In the genomic region with DNA sequence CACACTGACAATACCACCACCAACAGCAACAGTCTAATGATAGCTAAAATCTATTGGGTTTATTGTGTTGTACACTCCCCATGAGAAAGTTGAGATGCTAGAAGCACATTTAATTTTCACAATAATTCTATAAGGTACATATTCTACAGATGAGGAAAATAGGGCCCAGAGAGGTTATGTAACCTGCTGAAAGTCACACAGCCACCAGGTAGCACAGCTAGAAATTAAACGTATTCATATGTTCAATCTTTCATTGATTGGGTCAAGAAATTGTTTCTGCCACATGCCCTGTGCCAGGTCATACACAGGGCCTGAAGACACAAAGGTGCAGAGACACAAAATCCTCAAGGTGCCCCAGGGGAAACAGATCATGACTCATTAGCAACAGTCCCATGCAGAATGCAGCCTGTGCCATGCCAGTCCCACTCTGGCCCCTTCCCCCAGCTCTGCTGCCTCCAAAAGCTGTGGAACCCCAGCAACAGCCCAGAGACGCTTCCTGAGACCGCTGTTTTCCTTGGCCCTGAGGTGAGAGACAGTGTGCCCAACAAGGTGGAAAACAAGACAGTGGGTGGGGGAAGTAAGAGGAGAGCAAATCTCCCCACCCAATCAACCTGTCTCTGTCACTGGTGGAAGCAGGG, we compare ENCODE assay signal across 22 cellular contexts. TPM values are rescaled to one million over a fixed set of nuclear protein-coding genes. Genes with fewer than 3 reads are reported as not detected.
DNase-seq lines count a peak whose midpoint lies in the region; ATAC-seq, FAIRE-seq and TF ChIP-seq lines count a peak whose summit lies in the region.
"Had no signal": no experiment of that assay in that cellular context is flagged by ENCODE, and none has a peak within 500 bp of the region (broad histone marks: within the 10 kb centered on the region; RNA-seq: fewer than 3 reads in every experiment).

No MANE protein-coding gene starts in this region.

- no peak overlapping the region for H2AFZ ChIP-seq in HepG2 (ENCODE audit: low read length)

- no peak overlapping the region for H3K4me3 Mint-ChIP-seq in activated T-helper 2 cell treated with anti-CD3 and anti-CD28 coated beads, Interferon-gamma antibody, Interleukin-2, Interleukin-4, amounts not matched to agents 10 μg/mL and 5 μg/mL and 100 μg/mL, durations not matched to agents 14 hours and 24 hours and 36 hours (ENCODE audit: low read depth)
- H3K4me3 Mint-ChIP-seq in endodermal cell: no peak overlapping the region
- no peak overlapping the region for H3K4me3 Mint-ChIP-seq in stimulated activated effector memory CD8-positive, alpha-beta T cell treated with anti-CD3 and anti-CD28 coated beads, Interleukin-12 subunit alpha, Interleukin-12 subunit beta, amount 100 ng/mL, for 72 hours
- no peak overlapping the region for H3K4me3 Mint-ChIP-seq in activated T-cell treated with anti-CD3 and anti-CD28 coated beads, Interleukin-2, amount 50 U/mL, for 4 hours
- H3K4me3 Mint-ChIP-seq: activated T-cell treated with anti-CD3 and anti-CD28 coated beads, Interleukin-2, amount 50 U/mL, for 24 hours; CD14-positive monocyte had no signal

- peaks cover 15% of the 10 kb centered on the region for H3K4me1 ChIP-seq in endodermal cell (ENCODE audit: control insufficient read depth, insufficient read depth, low read length)
- H3K4me1 ChIP-seq in HepG2 (ENCODE audit: insufficient read depth, low read length): peaks cover 31% of the 10 kb centered on the region
- H3K4me1 ChIP-seq: spleen had no signal

- H3K4me3 ChIP-seq in endodermal cell (ENCODE audit: low read length) (no peak overlapping the region), HepG2 (replicated peaks in 1 of 3; ENCODE audit: insufficient read depth in 1 of 3, low read depth in 2 of 3, low read length in 3 of 3) (peak overlapping the region in 2 of 3 experiments; percentile 38 to 62; a peak in 4 of 6 replicates)
- H3K4me3 ChIP-seq: dorsolateral prefrontal cortex, gastrocnemius medialis, spleen had no signal

- POLR2A ChIA-PET in HepG2 (lab: Yijun Ruan, JAX): interaction anchor here (1.0 to 1.1 kb wide), 2 partner anchors 19 to 35 kb away, joined by 3 read pairs; a partner anchor contains a TSS

- no peak overlapping the region for H3K27ac ChIP-seq in endodermal cell (ENCODE audit: low read depth, low read length)
- H3K27ac ChIP-seq in HepG2 (ENCODE audit: extremely low read length, insufficient read depth, low read length): no peak overlapping the region
- H3K27ac ChIP-seq: gastrocnemius medialis, spleen had no signal

- no peak overlapping the region for H3K9ac ChIP-seq in endodermal cell (ENCODE audit: extremely low read depth, low read length, poor library complexity, severe bottlenecking)
- H3K9ac ChIP-seq in HepG2 (ENCODE audit: insufficient read depth, low read depth, low read length): peak overlapping the region; percentile 33; the same call in 1 of the 2 replicates

- H3K79me2 ChIP-seq in HepG2 (ENCODE audit: insufficient read depth, low read length): no peaks in the 10 kb centered on the region

- no peaks in the 10 kb centered on the region for H3K36me3 Mint-ChIP-seq in activated T-helper 2 cell treated with anti-CD3 and anti-CD28 coated beads, Interferon-gamma antibody, Interleukin-2, Interleukin-4, amounts not matched to agents 10 μg/mL and 5 μg/mL and 100 μg/mL, durations not matched to agents 14 hours and 24 hours and 36 hours (ENCODE audit: low read depth)
- no peaks in the 10 kb centered on the region for H3K36me3 Mint-ChIP-seq in endodermal cell (ENCODE audit: low read depth)
- H3K36me3 Mint-ChIP-seq in stimulated activated effector memory CD8-positive, alpha-beta T cell treated with anti-CD3 and anti-CD28 coated beads, Interleukin-12 subunit alpha, Interleukin-12 subunit beta, amount 100 ng/mL, for 72 hours: no peaks in the 10 kb centered on the region
- H3K36me3 Mint-ChIP-seq in activated T-cell treated with anti-CD3 and anti-CD28 coated beads, Interleukin-2, amount 50 U/mL, for 4 hours (ENCODE audit: insufficient read depth): peaks cover 3% of the 10 kb centered on the region
- H3K36me3 Mint-ChIP-seq: CD14-positive monocyte had no signal

- CTCF ChIA-PET in HepG2 (lab: Yijun Ruan, JAX; ENCODE audit: low intra/inter-chr PET ratio, low total read pairs): interaction anchor here (1.5 kb wide), 1 partner anchor 28 kb away, joined by 9 read pairs; no protein-coding TSS in a partner anchor

- H4K20me1 ChIP-seq in HepG2 (ENCODE audit: insufficient read depth, low read length): no peaks in the 10 kb centered on the region

- no peak for TF ChIP-seq POLR2A in HepG2 (IDR thresholded peaks at IDR 0.05; ENCODE audit: insufficient read depth in 1 of 2, low read depth in 2 of 2, low read length in 2 of 2)

- no peaks in the 10 kb centered on the region for H3K36me3 ChIP-seq in endodermal cell (ENCODE audit: control insufficient read depth, insufficient read depth, low read length)
- H3K36me3 ChIP-seq in HepG2 (replicated peaks in 1 of 2; ENCODE audit: control insufficient read depth in 1 of 2, insufficient read depth in 2 of 2, low read length in 2 of 2): no peaks in the 10 kb centered on the region
- H3K36me3 ChIP-seq: gastrocnemius medialis, spleen had no signal

- FAIRE-seq in HepG2 (lab: Jason Lieb, UNC): no peak
- FAIRE-seq: GM12892, kidney had no signal

- ATAC-seq in HepG2: no peak
- ATAC-seq in stimulated activated effector memory CD8-positive, alpha-beta T cell treated with anti-CD3 and anti-CD28 coated beads, Interleukin-12 subunit alpha, Interleukin-12 subunit beta, amount 100 ng/mL, for 72 hours: peak; percentile 8
- ATAC-seq in activated T-cell treated with anti-CD3 and anti-CD28 coated beads, Interleukin-2, amount 50 U/mL, for 4 hours: no peak
- ATAC-seq in GM19324 (IDR thresholded peaks at IDR 0.05; ENCODE audit: low FRiP score, unreplicated experiment): no peak
- ATAC-seq: activated CD4-positive, CD25-positive, alpha-beta regulatory T cell treated with anti-CD3 and anti-CD28 coated beads, Interleukin-2, amount 50 U/mL, for 24 hours; gastrocnemius medialis had no signal

- peak overlapping the region; percentile 85 for H3K4me2 ChIP-seq in HepG2 (ENCODE audit: low read depth, low read length)

- peak; percentile 3 for DNase-seq in activated T-helper 2 cell treated with anti-CD3 and anti-CD28 coated beads, Interferon-gamma antibody, Interleukin-2, Interleukin-4, amounts not matched to agents 10 μg/mL and 5 μg/mL and 100 μg/mL, durations not matched to agents 14 hours and 24 hours and 36 hours (ENCODE audit: low spot score)
- peak; percentile 42 for DNase-seq in endodermal cell
- no peak for DNase-seq in HepG2 (ENCODE audit: low spot score)
- DNase-seq in stimulated activated effector memory CD8-positive, alpha-beta T cell treated with anti-CD3 and anti-CD28 coated beads, Interleukin-12 subunit alpha, Interleukin-12 subunit beta, amount 100 ng/mL, for 72 hours (ENCODE audit: low spot score in 2 of 2): peak in 1 of 2 donors; percentile 26
- DNase-seq in activated T-cell treated with anti-CD3 and anti-CD28 coated beads, Interleukin-2, amount 50 U/mL, for 4 hours: no peak
- DNase-seq in T-helper 9 cell: no peak
- DNase-seq: activated naive CD4-positive, alpha-beta T cell treated with Interleukin-2 at 50 U/mL for 16 hours; activated T-cell treated with anti-CD3 and anti-CD28 coated beads, Interleukin-2, amount 50 U/mL, for 24 hours; caudate nucleus; dorsolateral prefrontal cortex; gastrocnemius medialis; kidney; NCI-H2029; NCI-H226; spleen; stimulated activated CD4-positive, alpha-beta T cell treated with anti-CD3 and anti-CD28 coated beads, Interleukin-4, amount 100 ng/mL, for 4 hours had no signal

- TF ChIP-seq EP300 in HepG2 (IDR thresholded peaks at IDR 0.05; ENCODE audit: low read depth in 2 of 2, low read length in 2 of 2) (no peak), HepG2 (CRISPR knock-in tag; IDR thresholded peaks at IDR 0.05; ENCODE audit: borderline replicate concordance) (no peak)

- no peaks in the 10 kb centered on the region for H3K9me3 Mint-ChIP-seq in activated T-helper 2 cell treated with anti-CD3 and anti-CD28 coated beads, Interferon-gamma antibody, Interleukin-2, Interleukin-4, amounts not matched to agents 10 μg/mL and 5 μg/mL and 100 μg/mL, durations not matched to agents 14 hours and 24 hours and 36 hours
- no peaks in the 10 kb centered on the region for H3K9me3 Mint-ChIP-seq in endodermal cell
- no peaks in the 10 kb centered on the region for H3K9me3 Mint-ChIP-seq in stimulated activated effector memory CD8-positive, alpha-beta T cell treated with anti-CD3 and anti-CD28 coated beads, Interleukin-12 subunit alpha, Interleukin-12 subunit beta, amount 100 ng/mL, for 72 hours
- H3K9me3 Mint-ChIP-seq in activated T-cell treated with anti-CD3 and anti-CD28 coated beads, Interleukin-2, amount 50 U/mL, for 4 hours: peaks cover 3% of the 10 kb centered on the region
- H3K9me3 Mint-ChIP-seq: activated T-cell treated with anti-CD3 and anti-CD28 coated beads, Interleukin-2, amount 50 U/mL, for 24 hours had no signal

- no peaks in the 10 kb centered on the region for H3K27me3 Mint-ChIP-seq in activated T-helper 2 cell treated with anti-CD3 and anti-CD28 coated beads, Interferon-gamma antibody, Interleukin-2, Interleukin-4, amounts not matched to agents 10 μg/mL and 5 μg/mL and 100 μg/mL, durations not matched to agents 14 hours and 24 hours and 36 hours (ENCODE audit: low read depth)
- no peaks in the 10 kb centered on the region for H3K27me3 Mint-ChIP-seq in endodermal cell (ENCODE audit: insufficient read depth)
- no peaks in the 10 kb centered on the region for H3K27me3 Mint-ChIP-seq in activated T-cell treated with anti-CD3 and anti-CD28 coated beads, Interleukin-2, amount 50 U/mL, for 4 hours (ENCODE audit: low read depth)
- H3K27me3 Mint-ChIP-seq: activated T-cell treated with anti-CD3 and anti-CD28 coated beads, Interleukin-2, amount 50 U/mL, for 24 hours had no signal

- 86 to 91% methylated on average over 3 of the region's 3 CpGs for WGBS in endodermal cell (ENCODE audit: insufficient coverage in 1 of 2, insufficient read length in 1 of 2), 2 experiments
- 29% methylated on average over 3 of the region's 3 CpGs for WGBS in HepG2 (ENCODE audit: low lambda C conversion rate)

- TF ChIP-seq RAD21 in HepG2 (CRISPR knock-in tag; IDR thresholded peaks at IDR 0.05): no peak

- H3K4me1 Mint-ChIP-seq in activated T-helper 2 cell treated with anti-CD3 and anti-CD28 coated beads, Interferon-gamma antibody, Interleukin-2, Interleukin-4, amounts not matched to agents 10 μg/mL and 5 μg/mL and 100 μg/mL, durations not matched to agents 14 hours and 24 hours and 36 hours (ENCODE audit: low read depth): no peaks in the 10 kb centered on the region
- peaks cover 26% of the 10 kb centered on the region for H3K4me1 Mint-ChIP-seq in endodermal cell
- no peaks in the 10 kb centered on the region for H3K4me1 Mint-ChIP-seq in stimulated activated effector memory CD8-positive, alpha-beta T cell treated with anti-CD3 and anti-CD28 coated beads, Interleukin-12 subunit alpha, Interleukin-12 subunit beta, amount 100 ng/mL, for 72 hours
- H3K4me1 Mint-ChIP-seq in activated T-cell treated with anti-CD3 and anti-CD28 coated beads, Interleukin-2, amount 50 U/mL, for 4 hours (ENCODE audit: low read depth): no peaks in the 10 kb centered on the region

- H3K27me3 ChIP-seq in endodermal cell (ENCODE audit: control insufficient read depth, insufficient read depth, low read length, poor library complexity, severe bottlenecking) (no peaks in the 10 kb centered on the region), HepG2 (ENCODE audit: control insufficient read depth in 1 of 2, insufficient read depth in 2 of 2, low read length in 2 of 2) (no peaks in the 10 kb centered on the region; a peak in 2 of 5 replicates)
- H3K27me3 ChIP-seq: dorsolateral prefrontal cortex, gastrocnemius medialis, spleen had no signal

- intact Hi-C loops in activated T-helper 2 cell treated with anti-CD3 and anti-CD28 coated beads, Interferon-gamma antibody, Interleukin-2, Interleukin-4, amounts not matched to agents 10 μg/mL and 5 μg/mL and 100 μg/mL, durations not matched to agents 14 hours and 24 hours and 36 hours (cut with micrococcal nuclease): no loop called here
- intact Hi-C loops in HepG2 (cut with micrococcal nuclease; ENCODE audit: unreplicated experiment): no loop called here

- TF ChIP-seq CTCF in endodermal cell (conservative IDR thresholded peaks at IDR 0.05) (no peak), HepG2 (CRISPR knock-in tag; IDR thresholded peaks at IDR 0.05) (no peak)

- no TSS peak for BruUV-seq in HepG2 (replicated peaks; lab: Mats Ljungman, UMichigan)

- peaks cover 7% of the 10 kb centered on the region for H3K9me3 ChIP-seq in endodermal cell (ENCODE audit: control insufficient read depth, low read length)
- no peaks in the 10 kb centered on the region for H3K9me3 ChIP-seq in HepG2 (ENCODE audit: low read length)
- H3K9me3 ChIP-seq: gastrocnemius medialis had no signal

- in situ Hi-C loops in HepG2 (cut with HindIII; ENCODE audit: extremely low pct_ligation_motif_present, low pct_unique_long_range_greater_than_20kb): no loop called here

- H3K27ac Mint-ChIP-seq in activated T-helper 2 cell treated with anti-CD3 and anti-CD28 coated beads, Interferon-gamma antibody, Interleukin-2, Interleukin-4, amounts not matched to agents 10 μg/mL and 5 μg/mL and 100 μg/mL, durations not matched to agents 14 hours and 24 hours and 36 hours: no peak overlapping the region
- H3K27ac Mint-ChIP-seq in endodermal cell: no peak overlapping the region
- no peak overlapping the region for H3K27ac Mint-ChIP-seq in stimulated activated effector memory CD8-positive, alpha-beta T cell treated with anti-CD3 and anti-CD28 coated beads, Interleukin-12 subunit alpha, Interleukin-12 subunit beta, amount 100 ng/mL, for 72 hours
- H3K27ac Mint-ChIP-seq: activated T-cell treated with anti-CD3 and anti-CD28 coated beads, Interleukin-2, amount 50 U/mL, for 24 hours had no signal

RNA-seq across cellular contexts. Expression of a gene that starts 32.1 kb away (rescaled TPM):
- total RNA-seq in activated T-helper 2 cell treated with anti-CD3 and anti-CD28 coated beads, Interferon-gamma antibody, Interleukin-2, Interleukin-4, amounts not matched to agents 10 μg/mL and 5 μg/mL and 100 μg/mL, durations not matched to agents 14 hours and 24 hours and 36 hours: not detected in 2 replicates
- total RNA-seq in endodermal cell (1 to 10 TPM; 9.0 TPM), HepG2 (2016; rRNA removed; fragmentation: Illumina TruSeq; extraction: Trizol) (not detected in 2 replicates)
- polyA plus RNA-seq in endodermal cell (2013, experiment 1 of 2): 7.8 TPM
- polyA plus RNA-seq in endodermal cell (2013, experiment 2 of 2): 6.7 TPM
- not detected in 2 replicates for total RNA-seq in HepG2 (2016; cell fraction: cytosol; rRNA removed; fragmentation: Illumina TruSeq; extraction: Trizol; ENCODE audit: low read depth)
- total RNA-seq in HepG2 (2016; cell fraction: insoluble cytoplasmic fraction; rRNA removed; fragmentation: Illumina TruSeq; extraction: Trizol): not detected in 2 replicates
- not detected in 2 replicates for total RNA-seq in HepG2 (2016; cell fraction: membrane; rRNA removed; fragmentation: Illumina TruSeq; extraction: Trizol)
- not detected in 2 replicates for total RNA-seq in HepG2 (2016; cell fraction: nucleus; rRNA removed; fragmentation: Illumina TruSeq; extraction: Trizol)
- not detected in 2 replicates for polyA plus RNA-seq in HepG2 (2011; rRNA removed)
- polyA plus RNA-seq in HepG2 (2011; cell fraction: cytosol; rRNA removed): not detected in 2 replicates
- 0.12 TPM in 1 of 2 replicates, not detected in the other for polyA plus RNA-seq in HepG2 (2011; cell fraction: nucleus; rRNA removed)
- polyA plus RNA-seq in HepG2 (2012): not detected in 2 replicates
- polyA plus RNA-seq in HepG2 (2016; cell fraction: cytosol; fragmentation: Illumina TruSeq; extraction: Trizol; ENCODE audit: low read depth): not detected in 2 replicates
- not detected in 2 replicates for polyA plus RNA-seq in HepG2 (2016; cell fraction: insoluble cytoplasmic fraction; fragmentation: Illumina TruSeq; extraction: Trizol; ENCODE audit: low read depth)
- polyA plus RNA-seq in HepG2 (2016; cell fraction: membrane; fragmentation: Illumina TruSeq; extraction: Trizol; ENCODE audit: low read depth): not detected in 2 replicates
- polyA plus RNA-seq in HepG2 (2016; cell fraction: nucleus; fragmentation: Illumina TruSeq; extraction: Trizol; ENCODE audit: insufficient read depth, low read depth): not detected in 2 replicates
- polyA minus RNA-seq in HepG2 (2011; rRNA and poly(A)+ RNA removed; ENCODE audit: low replicate concordance): 0.14 TPM in 1 of 2 replicates, not detected in the other
- not detected in 2 replicates for polyA minus RNA-seq in HepG2 (2011; cell fraction: cytosol; rRNA and poly(A)+ RNA removed)
- not detected in 2 replicates for polyA minus RNA-seq in HepG2 (2011; cell fraction: nucleus; rRNA and poly(A)+ RNA removed)
- total RNA-seq in activated T-cell treated with anti-CD3 and anti-CD28 coated beads, Interleukin-2, amount 50 U/mL, for 4 hours: under 1 TPM in 1 of 3 donors, not detected in 2; 0.51 TPM
- total RNA-seq: Daoy, renal cortical epithelial cell had no signal
- polyA plus RNA-seq: CD14-positive monocyte had no signal

RNA-seq across cellular contexts. Expression of a gene that starts 34.6 kb away (rescaled TPM):
- total RNA-seq in activated T-helper 2 cell treated with anti-CD3 and anti-CD28 coated beads, Interferon-gamma antibody, Interleukin-2, Interleukin-4, amounts not matched to agents 10 μg/mL and 5 μg/mL and 100 μg/mL, durations not matched to agents 14 hours and 24 hours and 36 hours: 58.7 and 59.3 TPM in 2 replicates
- total RNA-seq in endodermal cell (10 to 100 TPM; 43.0 to 47.6 TPM), HepG2 (2016; rRNA removed; fragmentation: Illumina TruSeq; extraction: Trizol) (41.3 and 42.9 TPM in 2 replicates)
- polyA plus RNA-seq in endodermal cell (2013, experiment 1 of 2): 29.8 TPM
- 31.3 TPM for polyA plus RNA-seq in endodermal cell (2013, experiment 2 of 2)
- 15.1 and 27.5 TPM in 2 replicates for total RNA-seq in HepG2 (2016; cell fraction: cytosol; rRNA removed; fragmentation: Illumina TruSeq; extraction: Trizol; ENCODE audit: low read depth)
- total RNA-seq in HepG2 (2016; cell fraction: insoluble cytoplasmic fraction; rRNA removed; fragmentation: Illumina TruSeq; extraction: Trizol): 40.6 and 42.9 TPM in 2 replicates
- 42.0 and 47.5 TPM in 2 replicates for total RNA-seq in HepG2 (2016; cell fraction: membrane; rRNA removed; fragmentation: Illumina TruSeq; extraction: Trizol)
- total RNA-seq in HepG2 (2016; cell fraction: nucleus; rRNA removed; fragmentation: Illumina TruSeq; extraction: Trizol): 23.9 and 25.7 TPM in 2 replicates
- 20.1 and 22.2 TPM in 2 replicates for polyA plus RNA-seq in HepG2 (2011; rRNA removed)
- 29.6 and 31.2 TPM in 2 replicates for polyA plus RNA-seq in HepG2 (2011; cell fraction: cytosol; rRNA removed)
- polyA plus RNA-seq in HepG2 (2011; cell fraction: nucleus; rRNA removed): 12.6 and 15.2 TPM in 2 replicates
- polyA plus RNA-seq in HepG2 (2012): 17.0 and 17.5 TPM in 2 replicates
- 24.1 and 40.1 TPM in 2 replicates for polyA plus RNA-seq in HepG2 (2016; cell fraction: cytosol; fragmentation: Illumina TruSeq; extraction: Trizol; ENCODE audit: low read depth)
- 40.1 and 44.7 TPM in 2 replicates for polyA plus RNA-seq in HepG2 (2016; cell fraction: insoluble cytoplasmic fraction; fragmentation: Illumina TruSeq; extraction: Trizol; ENCODE audit: low read depth)
- 35.5 and 47.5 TPM in 2 replicates for polyA plus RNA-seq in HepG2 (2016; cell fraction: membrane; fragmentation: Illumina TruSeq; extraction: Trizol; ENCODE audit: low read depth)
- polyA plus RNA-seq in HepG2 (2016; cell fraction: nucleus; fragmentation: Illumina TruSeq; extraction: Trizol; ENCODE audit: insufficient read depth, low read depth): 41.8 TPM in 2 replicates
- polyA minus RNA-seq in HepG2 (2011; rRNA and poly(A)+ RNA removed; ENCODE audit: low replicate concordance): 24.8 and 45.0 TPM in 2 replicates
- 8.2 and 10.0 TPM in 2 replicates for polyA minus RNA-seq in HepG2 (2011; cell fraction: cytosol; rRNA and poly(A)+ RNA removed)
- polyA minus RNA-seq in HepG2 (2011; cell fraction: nucleus; rRNA and poly(A)+ RNA removed): 12.9 and 17.4 TPM in 2 replicates
- 10 to 100 TPM; 73.8 to 75.7 (median 73.8) TPM for total RNA-seq in activated T-cell treated with anti-CD3 and anti-CD28 coated beads, Interleukin-2, amount 50 U/mL, for 4 hours

RNA-seq across cellular contexts. Expression of a gene that starts 43.9 kb away (rescaled TPM):
- total RNA-seq in activated T-helper 2 cell treated with anti-CD3 and anti-CD28 coated beads, Interferon-gamma antibody, Interleukin-2, Interleukin-4, amounts not matched to agents 10 μg/mL and 5 μg/mL and 100 μg/mL, durations not matched to agents 14 hours and 24 hours and 36 hours: not detected in 2 replicates
- 1 to 10 TPM in 1 of 2 donors, under 1 TPM in 1; 0.38 to 2.9 TPM for total RNA-seq in endodermal cell
- 0.21 TPM for polyA plus RNA-seq in endodermal cell (2013, experiment 1 of 2)
- 0.37 TPM for polyA plus RNA-seq in endodermal cell (2013, experiment 2 of 2)
- total RNA-seq in HepG2 (2016; rRNA removed; fragmentation: Illumina TruSeq; extraction: Trizol): not detected in 2 replicates
- not detected in 2 replicates for total RNA-seq in HepG2 (2016; cell fraction: cytosol; rRNA removed; fragmentation: Illumina TruSeq; extraction: Trizol; ENCODE audit: low read depth)
- not detected in 2 replicates for total RNA-seq in HepG2 (2016; cell fraction: insoluble cytoplasmic fraction; rRNA removed; fragmentation: Illumina TruSeq; extraction: Trizol)
- not detected in 2 replicates for total RNA-seq in HepG2 (2016; cell fraction: membrane; rRNA removed; fragmentation: Illumina TruSeq; extraction: Trizol)
- not detected in 2 replicates for total RNA-seq in HepG2 (2016; cell fraction: nucleus; rRNA removed; fragmentation: Illumina TruSeq; extraction: Trizol)
- not detected in 2 replicates for polyA plus RNA-seq in HepG2 (2011; rRNA removed)
- polyA plus RNA-seq in HepG2 (2011; cell fraction: cytosol; rRNA removed): not detected in 2 replicates
- not detected in 2 replicates for polyA plus RNA-seq in HepG2 (2011; cell fraction: nucleus; rRNA removed)
- polyA plus RNA-seq in HepG2 (2012): not detected in 2 replicates
- polyA plus RNA-seq in HepG2 (2016; cell fraction: cytosol; fragmentation: Illumina TruSeq; extraction: Trizol; ENCODE audit: low read depth): not detected in 2 replicates
- polyA plus RNA-seq in HepG2 (2016; cell fraction: insoluble cytoplasmic fraction; fragmentation: Illumina TruSeq; extraction: Trizol; ENCODE audit: low read depth): not detected in 2 replicates
- not detected in 2 replicates for polyA plus RNA-seq in HepG2 (2016; cell fraction: membrane; fragmentation: Illumina TruSeq; extraction: Trizol; ENCODE audit: low read depth)
- not detected in 2 replicates for polyA plus RNA-seq in HepG2 (2016; cell fraction: nucleus; fragmentation: Illumina TruSeq; extraction: Trizol; ENCODE audit: insufficient read depth, low read depth)
- 32.8 TPM in 1 of 2 replicates, not detected in the other for polyA minus RNA-seq in HepG2 (2011; rRNA and poly(A)+ RNA removed; ENCODE audit: low replicate concordance)
- polyA minus RNA-seq in HepG2 (2011; cell fraction: cytosol; rRNA and poly(A)+ RNA removed): not detected in 2 replicates
- polyA minus RNA-seq in HepG2 (2011; cell fraction: nucleus; rRNA and poly(A)+ RNA removed): not detected in 2 replicates
- not detected for total RNA-seq in activated T-cell treated with anti-CD3 and anti-CD28 coated beads, Interleukin-2, amount 50 U/mL, for 4 hours
- total RNA-seq: Daoy, gastrocnemius medialis, spleen had no signal
- polyA plus RNA-seq: CD14-positive monocyte had no signal

Comparison
In these comparisons a context has a peak if more than half of its experiments do, and no peak if none do; other contexts are left out.
1. DNase-seq: peak in activated T-helper 2 cell treated with anti-CD3 and anti-CD28 coated beads, Interferon-gamma antibody, Interleukin-2, Interleukin-4, amounts not matched to agents 10 μg/mL and 5 μg/mL and 100 μg/mL, durations not matched to agents 14 hours and 24 hours and 36 hours (single experiment) and endodermal cell (single experiment); none in HepG2 (single experiment), activated T-cell treated with anti-CD3 and anti-CD28 coated beads, Interleukin-2, amount 50 U/mL, for 4 hours (single experiment) and T-helper 9 cell (single experiment).